In genomic region chr19:50003254-50003788, GRCh38 we compare ENCODE assay signal across 16 cellular contexts. TPM values are rescaled to one million over a fixed set of nuclear protein-coding genes. Genes with fewer than 3 reads are reported as not detected.
DNase-seq lines count a peak whose midpoint lies in the region; ATAC-seq and TF ChIP-seq lines count a peak whose summit lies in the region.
"Had no signal": no experiment of that assay in that cellular context is flagged by ENCODE, and none has a peak within 500 bp of the region (broad histone marks: within the 10 kb centered on the region; RNA-seq: fewer than 3 reads in every experiment).

No MANE protein-coding gene starts in this region.

- H3K4me2 ChIP-seq in HCT116 (ENCODE audit: low read length) = peak overlapping the region; percentile 81

- no peak for ATAC-seq in HCT116

- H3K4me1 ChIP-seq in HCT116 (ENCODE audit: control insufficient read depth in 1 of 2, insufficient read depth in 2 of 2, low read length in 2 of 2) (peaks cover 26 to 33% of the 10 kb centered on the region in 2 experiments), esophagus muscularis mucosa (peaks cover 15 to 48% (median 39%) of the 10 kb centered on the region in 4 donors), stomach (peaks cover 0 to 30% (median 18%) of the 10 kb centered on the region in 4 donors)

- CTCF ChIA-PET in HCT116 (lab: Charles Lee) = interaction anchor here (1.1 kb wide), 1 partner anchor 10 kb away, joined by 3 read pairs; no protein-coding TSS in a partner anchor

- peaks cover 6% of the 10 kb centered on the region; the same call in 1 of the 2 replicates for H3K79me2 ChIP-seq in HCT116 (ENCODE audit: insufficient read depth, low read length)

- H3K9ac ChIP-seq in HCT116 (ENCODE audit: low read length) = peak overlapping the region; percentile 59

- H3K9me2 ChIP-seq in HCT116 (ENCODE audit: insufficient read depth) = no peaks in the 10 kb centered on the region

- H3K27me3 ChIP-seq in HCT116 (ENCODE audit: insufficient read depth, low read length) (no peaks in the 10 kb centered on the region), esophagus muscularis mucosa (no peaks in the 10 kb centered on the region), stomach (no peaks in the 10 kb centered on the region)

- 88% methylated on average over 10 of the region's 17 CpGs for WGBS in esophagus muscularis mucosa
- WGBS in stomach, 5 donors = 78 to 92% (median 90%) methylated on average over 17 of the region's 17 CpGs

- TF ChIP-seq EP300 in esophagus muscularis mucosa (IDR thresholded peaks at IDR 0.05) = no peak
- TF ChIP-seq EP300 in stomach (IDR thresholded peaks at IDR 0.05) = no peak

- RAD21 ChIA-PET in HCT116 (lab: Charles Lee; ENCODE audit: low non-redundant PET in 1 of 2, low total read pairs in 2 of 2, uncharacterized antibody in 2 of 2, unreplicated experiment in 2 of 2) = no interaction called here

- H3K36me3 ChIP-seq in HCT116 (ENCODE audit: control insufficient read depth in 1 of 2, insufficient read depth in 2 of 2, low read length in 2 of 2) (peaks cover 15 to 29% of the 10 kb centered on the region in 2 experiments), esophagus muscularis mucosa (peaks cover 42 to 100% (median 89%) of the 10 kb centered on the region in 4 donors), stomach (peaks cover 59 to 100% (median 99%) of the 10 kb centered on the region in 4 donors)

- BruUV-seq in HCT116 (replicated peaks; lab: Mats Ljungman, UMichigan) = no TSS peak

- intact Hi-C loops in HCT116 (cut with micrococcal nuclease) = no loop called here
- intact Hi-C loops in esophagus muscularis mucosa (cut with DNase I) = no loop called here
- intact Hi-C loops in stomach (cut with DNase I; ENCODE audit: low total_unique reads) = no loop called here

- TF ChIP-seq CTCF in HCT116 (IDR thresholded peaks at IDR 0.05 in 2 of 3, conservative IDR thresholded peaks at IDR 0.05 in 1 of 3; ENCODE audit: borderline replicate concordance in 1 of 3, insufficient read depth in 1 of 3, low read depth in 2 of 3, low read length in 2 of 3) (no peak), esophagus muscularis mucosa (IDR thresholded peaks at IDR 0.05) (no peak), stomach (IDR thresholded peaks at IDR 0.05) (no peak)

- TF ChIP-seq POLR2A in HCT116 (IDR thresholded peaks at IDR 0.05; ENCODE audit: borderline replicate concordance, extremely low read depth, insufficient read depth, insufficient read length) (no peak), esophagus muscularis mucosa (IDR thresholded peaks at IDR 0.05; ENCODE audit: low read depth) (no peak), stomach (IDR thresholded peaks at IDR 0.05) (no peak)

- POLR2A ChIA-PET in HCT116 (lab: Charles Lee) = interaction anchor here (0.7 kb wide), 1 partner anchor 74 kb away, joined by 5 read pairs; the partner anchor contains the start of genes ATF5 and NUP62

- H2AFZ ChIP-seq in HCT116 (ENCODE audit: low read depth, low read length, poor library complexity, severe bottlenecking) = no peak overlapping the region

- H3K4me3 ChIP-seq in HCT116 (replicated peaks in 1 of 2; ENCODE audit: low read depth in 1 of 2, low read length in 2 of 2) (0 out of 4 replicates have a peak overlapping the region, but pooled peaks of 1 of the 2 experiments have one; percentile 50), esophagus muscularis mucosa (no peak overlapping the region), stomach (no peak overlapping the region)

- H3K9me3 ChIP-seq in HCT116 (ENCODE audit: control insufficient read depth in 1 of 2, insufficient read depth in 1 of 2, low read depth in 1 of 2, low read length in 2 of 2) = no peaks in the 10 kb centered on the region
- no peaks in the 10 kb centered on the region for H3K9me3 ChIP-seq in esophagus muscularis mucosa
- H3K9me3 ChIP-seq in stomach = no peaks in the 10 kb centered on the region

- H3K27ac ChIP-seq in HCT116 (ENCODE audit: low read depth, low read length) = peak overlapping the region; percentile 100
- H3K27ac ChIP-seq in esophagus muscularis mucosa (replicated peaks in 1 of 4) = peak overlapping the region; percentile 65 to 83 (median 76)
- peak overlapping the region in 3 of 5 donors; percentile 48 to 76 (median 75) for H3K27ac ChIP-seq in stomach

- no peak for TF ChIP-seq RAD21 in HCT116 (IDR thresholded peaks at IDR 0.05; ENCODE audit: low read depth)

- H4K20me1 ChIP-seq in HCT116 (ENCODE audit: insufficient read depth) = 0 out of 2 replicates have a peak, but pooled peaks cover 4% of the 10 kb centered on the region

- DNase-seq in HCT116 (ENCODE audit: low read depth, low spot score) (no peak), MV-4-11 (lab: John Stamatoyannopoulos, UW) (peak; percentile 31), esophagus muscularis mucosa (ENCODE audit: extremely low spot score) (no peak), stomach (no peak), NCI-H69 (lab: John Stamatoyannopoulos, UW) (no peak), globus pallidus (ENCODE audit: low spot score) (no peak), SKM-1 (lab: John Stamatoyannopoulos, UW; ENCODE audit: unreplicated experiment) (no peak)
- DNase-seq: Karpas-422, NCI-H146, NCI-H2171 treated with DMSO at 0.1 percent for 48 hours, SIG-M5 had no signal

TF ChIP-seq in HCT116, 20 proteins besides CTCF, POLR2A, EP300 and RAD21:
- TF ChIP-seq ATF3 (IDR thresholded peaks at IDR 0.05) = no peak
- TF ChIP-seq ELF1 (IDR thresholded peaks at IDR 0.05; ENCODE audit: borderline replicate concordance, low read depth) = no peak
- TF ChIP-seq REST (IDR thresholded peaks at IDR 0.05; ENCODE audit: low read depth) = no peak
- no peak for TF ChIP-seq EZH2phosphoT487 (IDR thresholded peaks at IDR 0.05; ENCODE audit: borderline replicate concordance)
- no peak for TF ChIP-seq JUND (IDR thresholded peaks at IDR 0.05)
- no peak for TF ChIP-seq YY1 (IDR thresholded peaks at IDR 0.05; ENCODE audit: extremely low read depth, insufficient replicate concordance, low read depth, low read length)
- TF ChIP-seq POLR2AphosphoS5 (IDR thresholded peaks at IDR 0.05; ENCODE audit: low read depth, low read length) = no peak
- no peak for TF ChIP-seq ZFX (IDR thresholded peaks at IDR 0.05)
- TF ChIP-seq FOSL1 (IDR thresholded peaks at IDR 0.05; ENCODE audit: low read depth) = no peak
- TF ChIP-seq CEBPB (IDR thresholded peaks at IDR 0.05; ENCODE audit: low read depth) = no peak
- no peak for TF ChIP-seq SIN3A (IDR thresholded peaks at IDR 0.05; ENCODE audit: low read depth)
- TF ChIP-seq MAX (IDR thresholded peaks at IDR 0.05) = no peak
- no peak for TF ChIP-seq EZH2 (IDR thresholded peaks at IDR 0.05)
- no peak for TF ChIP-seq ZNF274 (IDR thresholded peaks at IDR 0.05; ENCODE audit: low read depth, low read length)

RNA-seq across cellular contexts. Expression of gene VRK3, which starts 21.9 kb away (rescaled TPM):
- 44.0 TPM for total RNA-seq in HCT116 (2021; ENCODE audit: unreplicated experiment)
- 34.8 and 37.9 TPM in 2 replicates for polyA plus RNA-seq in HCT116 (2012)
- total RNA-seq in esophagus muscularis mucosa = 10 to 100 TPM; 20.8 to 27.5 (median 25.5) TPM
- total RNA-seq in stomach = 10 to 100 TPM in 4 of 5 donors, 1 to 10 TPM in 1; 3.5 to 39.7 (median 24.5) TPM
- 10 to 100 TPM; 16.1 to 34.1 (median 18.7) TPM for polyA plus RNA-seq in stomach

RNA-seq across cellular contexts. Expression of gene ZNF473, which starts 22.5 kb away (rescaled TPM):
- 19.8 TPM for total RNA-seq in HCT116 (2021; ENCODE audit: unreplicated experiment)
- polyA plus RNA-seq in HCT116 (2012) = 8.7 and 12.7 TPM in 2 replicates
- total RNA-seq in esophagus muscularis mucosa = 1 to 10 TPM; 5.9 to 8.4 (median 7.3) TPM
- total RNA-seq in stomach = 10 to 100 TPM in 3 of 5 donors, 1 to 10 TPM in 1, under 1 TPM in 1; 0.58 to 28.0 (median 12.1) TPM
- polyA plus RNA-seq in stomach = 1 to 10 TPM; 1.7 to 2.6 (median 2.0) TPM

RNA-seq across cellular contexts. Expression of gene SIGLEC11, which starts 42.3 kb away (rescaled TPM):
- total RNA-seq in HCT116 (2021; ENCODE audit: unreplicated experiment) (not detected), esophagus muscularis mucosa (1 to 10 TPM in 2 of 4 donors, under 1 TPM in 2; 0.50 to 2.9 (median 1.4) TPM), stomach (100 to 1,000 TPM in 1 of 5 donors, 10 to 100 TPM in 3, under 1 TPM in 1; 0.29 to 103 (median 35.1) TPM)
- not detected in 2 replicates for polyA plus RNA-seq in HCT116 (2012)
- 10 to 100 TPM in 2 of 3 donors, 1 to 10 TPM in 1; 5.8 to 41.0 (median 34.2) TPM for polyA plus RNA-seq in stomach
- total RNA-seq: activated naive CD4-positive, alpha-beta T cell treated with anti-CD3 and anti-CD28 coated beads for 36 hours; astrocyte; HT-29; myocyte; T-helper 1 cell treated with Interleukin-12 subunit alpha and Interleukin-12 subunit beta and Interleukin-4 antibody, amounts not matched to agents 30 ng/mL and 1 ng/mL, for 36 hours had no signal
